In the genomic region with DNA sequence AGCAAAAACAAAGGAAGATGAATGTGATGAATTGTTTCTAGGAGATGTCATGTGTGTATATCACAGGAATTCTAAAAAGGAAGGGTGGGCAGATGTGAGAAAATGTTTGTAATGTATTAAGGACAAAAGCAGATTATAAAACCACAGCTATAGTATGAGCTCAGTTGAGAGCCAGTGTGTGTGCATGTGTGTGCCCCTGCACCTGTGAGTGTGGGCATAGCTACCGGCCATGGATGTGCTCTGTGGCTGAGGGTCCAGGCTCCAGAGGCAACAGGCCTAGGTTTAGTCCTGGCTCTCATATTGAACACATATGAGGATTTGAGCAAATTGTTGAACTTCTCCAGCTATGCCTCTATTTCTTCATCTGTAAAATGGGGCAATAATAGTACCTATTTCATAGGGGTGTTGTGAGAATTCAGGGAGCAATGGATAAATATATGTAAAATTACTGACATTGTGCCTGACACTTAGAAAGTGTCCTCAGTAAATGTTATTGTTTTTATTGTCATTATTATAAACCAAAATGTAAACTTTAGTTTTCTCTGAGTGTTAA, we compare ENCODE assay signal across 13 cellular contexts.
"Had no signal": no experiment of that assay in that cellular context is flagged by ENCODE, and none has a peak within 500 bp of the region (broad histone marks: within the 10 kb centered on the region; RNA-seq: fewer than 3 reads in every experiment).

No MANE protein-coding gene starts in this region.

- H3K27me3 Mint-ChIP-seq: memory B cell had no signal

- ATAC-seq: left lobe of liver had no signal

- H3K9me3 Mint-ChIP-seq: activated naive CD4-positive, alpha-beta T cell treated with anti-CD3 and anti-CD28 coated beads, Interleukin-2, amount 50 U/mL, for 24 hours; nephron progenitor cell had no signal

- H3K27ac ChIP-seq: brain microvascular endothelial cell had no signal

- DNase-seq: activated CD4-positive, alpha-beta T cell treated with anti-CD3 and anti-CD28 coated beads, Interleukin-2, amount 50 U/mL, for 4 hours; activated CD4-positive, CD25-positive, alpha-beta regulatory T cell treated with anti-CD3 and anti-CD28 coated beads, Interleukin-2, amount 50 U/mL, for 72 hours; activated T-cell treated with anti-CD3 and anti-CD28 coated beads, Interleukin-2, amount 50 U/mL, for 1 hour; amygdala; brain microvascular endothelial cell; dermis blood vessel endothelial cell; head of caudate nucleus; nephron progenitor cell had no signal

- H3K4me3 ChIP-seq: skin epidermis, tibial nerve had no signal

- H3K36me3 ChIP-seq: brain microvascular endothelial cell, tibial nerve had no signal

- H3K4me3 Mint-ChIP-seq: activated naive CD4-positive, alpha-beta T cell treated with anti-CD3 and anti-CD28 coated beads, Interleukin-2, amount 50 U/mL, for 24 hours; memory B cell; nephron progenitor cell had no signal

- H3K27me3 ChIP-seq: brain microvascular endothelial cell, tibial nerve had no signal

- H3K9me3 ChIP-seq: tibial nerve had no signal

- H3K27ac Mint-ChIP-seq: activated naive CD4-positive, alpha-beta T cell treated with anti-CD3 and anti-CD28 coated beads, Interleukin-2, amount 50 U/mL, for 24 hours; memory B cell; nephron progenitor cell had no signal

- H3K4me1 Mint-ChIP-seq: activated naive CD4-positive, alpha-beta T cell treated with anti-CD3 and anti-CD28 coated beads, Interleukin-2, amount 50 U/mL, for 24 hours had no signal
